Comparison of ENCODE assay signal across 8 cellular contexts in the genomic region with DNA sequence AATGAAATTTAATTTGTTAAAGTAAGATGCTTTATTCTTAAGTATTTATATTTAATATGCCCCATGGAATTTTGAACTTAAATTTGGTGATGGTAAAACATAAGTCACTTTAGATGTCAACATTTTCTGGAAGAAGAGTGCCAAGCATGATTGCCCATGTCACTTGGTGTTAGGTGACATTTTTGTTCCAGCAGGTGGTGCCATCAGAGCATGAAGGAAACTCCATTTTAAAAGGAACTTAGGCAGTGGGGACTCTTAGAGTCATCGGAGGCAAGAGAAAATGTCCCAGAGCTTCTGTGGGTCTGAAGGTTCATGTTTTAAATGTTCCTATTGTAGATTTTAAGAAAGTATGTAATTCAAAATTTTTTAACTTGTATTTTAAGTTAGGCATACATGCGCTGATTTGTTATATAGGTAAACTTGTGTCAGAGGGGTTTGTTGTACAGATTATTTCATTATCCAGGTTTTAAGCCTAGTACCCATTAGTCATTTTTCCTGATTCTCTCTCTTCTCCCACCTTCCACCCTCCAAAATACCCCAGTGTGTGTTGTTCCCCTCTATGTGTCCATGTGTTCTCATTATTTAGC.
DNase-seq lines count a peak whose midpoint lies in the region; ATAC-seq lines count a peak whose summit lies in the region.

No MANE protein-coding gene starts in this region.

- in situ Hi-C loops in Caki2 (cut with HindIII; ENCODE audit: low pct_unique_long_range_greater_than_20kb, low sequenced_read_pairs): no loop called here

- no peak overlapping the region for H3K27ac Mint-ChIP-seq in stimulated activated memory B cell treated with anti-CD40 and anti-IgM and Interleukin-4, amounts not matched to agents 10 μg/mL and 1 μg/mL and 100 μg/mL, for 72 hours

- H3K27me3 Mint-ChIP-seq in stimulated activated memory B cell treated with anti-CD40 and anti-IgM and Interleukin-4, amounts not matched to agents 10 μg/mL and 1 μg/mL and 100 μg/mL, for 72 hours: no peaks in the 10 kb centered on the region

- peak; percentile 34 for DNase-seq in Caki2 (ENCODE audit: low read depth)
- peak; percentile 31 for DNase-seq in HS-5 (ENCODE audit: low read depth)
- peak; percentile 53 for DNase-seq in RPMI7951 (ENCODE audit: low read depth)
- DNase-seq in globus pallidus (ENCODE audit: low spot score): peak; percentile 76
- DNase-seq in superior temporal gyrus (ENCODE audit: extremely low spot score): peak; percentile 87
- DNase-seq in stimulated activated CD4-positive, alpha-beta T cell treated with anti-CD3 and anti-CD28 coated beads, Interleukin-4, amount 100 ng/mL, for 24 hours: no peak
- no peak for DNase-seq in NK-92 (lab: John Stamatoyannopoulos, UW; ENCODE audit: unreplicated experiment)

- ATAC-seq in stimulated activated memory B cell treated with anti-CD40 and anti-IgM and Interleukin-4, amounts not matched to agents 10 μg/mL and 1 μg/mL and 100 μg/mL, for 72 hours: no peak

- no peaks in the 10 kb centered on the region for H3K4me1 Mint-ChIP-seq in stimulated activated memory B cell treated with anti-CD40 and anti-IgM and Interleukin-4, amounts not matched to agents 10 μg/mL and 1 μg/mL and 100 μg/mL, for 72 hours

- peaks cover 11% of the 10 kb centered on the region for H3K9me3 Mint-ChIP-seq in stimulated activated memory B cell treated with anti-CD40 and anti-IgM and Interleukin-4, amounts not matched to agents 10 μg/mL and 1 μg/mL and 100 μg/mL, for 72 hours

- H3K36me3 Mint-ChIP-seq in stimulated activated memory B cell treated with anti-CD40 and anti-IgM and Interleukin-4, amounts not matched to agents 10 μg/mL and 1 μg/mL and 100 μg/mL, for 72 hours: no peaks in the 10 kb centered on the region

- H3K4me3 Mint-ChIP-seq in stimulated activated memory B cell treated with anti-CD40 and anti-IgM and Interleukin-4, amounts not matched to agents 10 μg/mL and 1 μg/mL and 100 μg/mL, for 72 hours: no peak overlapping the region

Comparison
In these comparisons a context has a peak if more than half of its experiments do, and no peak if none do; other contexts are left out.
1. DNase-seq: peak in Caki2 (single experiment), HS-5 (single experiment), RPMI7951 (single experiment), globus pallidus (single experiment) and superior temporal gyrus (single experiment); none in stimulated activated CD4-positive, alpha-beta T cell treated with anti-CD3 and anti-CD28 coated beads, Interleukin-4, amount 100 ng/mL, for 24 hours (single experiment) and NK-92 (single experiment).